8 cellular contexts compared by ENCODE assay signal in the genomic region with DNA sequence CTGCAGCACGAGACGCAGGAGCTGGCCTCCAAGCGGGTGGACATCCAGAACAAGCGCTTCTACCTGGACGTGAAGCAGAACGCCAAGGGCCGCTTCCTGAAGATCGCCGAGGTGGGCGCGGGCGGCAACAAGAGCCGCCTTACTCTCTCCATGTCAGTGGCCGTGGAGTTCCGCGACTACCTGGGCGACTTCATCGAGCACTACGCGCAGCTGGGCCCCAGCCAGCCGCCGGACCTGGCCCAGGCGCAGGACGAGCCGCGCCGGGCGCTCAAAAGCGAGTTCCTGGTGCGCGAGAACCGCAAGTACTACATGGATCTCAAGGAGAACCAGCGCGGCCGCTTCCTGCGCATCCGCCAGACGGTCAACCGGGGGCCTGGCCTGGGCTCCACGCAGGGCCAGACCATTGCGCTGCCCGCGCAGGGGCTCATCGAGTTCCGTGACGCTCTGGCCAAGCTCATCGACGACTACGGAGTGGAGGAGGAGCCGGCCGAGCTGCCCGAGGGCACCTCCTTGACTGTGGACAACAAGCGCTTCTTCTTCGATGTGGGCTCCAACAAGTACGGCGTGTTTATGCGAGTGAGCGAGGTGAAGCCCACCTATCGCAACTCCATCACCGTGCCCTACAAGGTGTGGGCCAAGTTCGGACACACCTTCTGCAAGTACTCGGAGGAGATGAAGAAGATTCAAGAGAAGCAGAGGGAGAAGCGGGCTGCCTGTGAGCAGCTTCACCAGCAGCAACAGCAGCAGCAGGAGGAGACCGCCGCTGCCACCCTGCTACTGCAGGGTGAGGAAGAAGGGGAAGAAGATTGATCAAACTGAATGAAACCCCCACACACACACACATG. TPM values are rescaled to one million over a fixed set of nuclear protein-coding genes. Genes with fewer than 3 reads are reported as not detected.
DNase-seq lines count a peak whose midpoint lies in the region; ATAC-seq, FAIRE-seq and TF ChIP-seq lines count a peak whose summit lies in the region.

No MANE protein-coding gene starts in this region.

- peaks cover 19% of the 10 kb centered on the region for H3K79me2 ChIP-seq in endothelial cell of umbilical vein (ENCODE audit: control insufficient read depth, insufficient read depth, low read length)

- peaks cover 14% of the 10 kb centered on the region for H3K27me3 Mint-ChIP-seq in activated CD8-positive, alpha-beta memory T cell treated with anti-CD3 and anti-CD28 coated beads, Interleukin-2, amount 10 ng/mL, durations not matched to agents 7 days and 5 days

- H3K4me1 Mint-ChIP-seq in activated CD8-positive, alpha-beta memory T cell treated with anti-CD3 and anti-CD28 coated beads, Interleukin-2, amount 10 ng/mL, durations not matched to agents 7 days and 5 days = peaks cover 58% of the 10 kb centered on the region

- TF ChIP-seq POLR2A in endothelial cell of umbilical vein (IDR thresholded peaks at IDR 0.05; ENCODE audit: low read depth, low read length) = no peak

- intact Hi-C loops in endothelial cell of umbilical vein (cut with micrococcal nuclease) = loop anchor here (1.0 kb wide), 2 partner anchors 7 to 30 kb away; no protein-coding TSS in a partner anchor

- peak; percentile 29 for ATAC-seq in HG02840 (IDR thresholded peaks at IDR 0.05; ENCODE audit: low FRiP score, unreplicated experiment)
- peak; percentile 38 for ATAC-seq in activated CD8-positive, alpha-beta memory T cell treated with anti-CD3 and anti-CD28 coated beads, Interleukin-2, amount 10 ng/mL, durations not matched to agents 7 days and 5 days

- H3K36me3 Mint-ChIP-seq in activated CD8-positive, alpha-beta memory T cell treated with anti-CD3 and anti-CD28 coated beads, Interleukin-2, amount 10 ng/mL, durations not matched to agents 7 days and 5 days = peaks cover 7% of the 10 kb centered on the region

- dilution Hi-C loops in endothelial cell of umbilical vein (cut with MboI; ENCODE audit: extremely low pct_ligation_motif_present, low sequenced_read_pairs) = no loop called here

- H3K9ac ChIP-seq in endothelial cell of umbilical vein (replicated peaks; ENCODE audit: extremely low read depth, insufficient read depth, low read length) = peak overlapping the region; percentile 74

- peak; percentile 52 to 53 for DNase-seq in SHP77 (lab: John Stamatoyannopoulos, UW)
- no peak for DNase-seq in SHP77 treated with DMSO at 0.1 percent for 48 hours (lab: John Stamatoyannopoulos, UW)
- DNase-seq in NCI-H2196 (lab: John Stamatoyannopoulos, UW; ENCODE audit: unreplicated experiment) = peak; percentile 28
- peak; percentile 70 for DNase-seq in activated CD8-positive, alpha-beta memory T cell treated with anti-CD3 and anti-CD28 coated beads, Interleukin-2, amount 10 ng/mL, durations not matched to agents 7 days and 5 days
- DNase-seq in endothelial cell of umbilical vein (ENCODE audit: low read depth, low spot score) = peak; percentile 71
- peak; percentile 53 for DNase-seq in midbrain (lab: John Stamatoyannopoulos, UW)
- peak in 36 of 49 donors; percentile 12 to 85 (median 52) for DNase-seq in substantia nigra (lab: John Stamatoyannopoulos, UW)

- POLR2A ChIA-PET in endothelial cell of umbilical vein (lab: Charles Lee) = no interaction called here

- no peaks in the 10 kb centered on the region for H3K36me3 ChIP-seq in endothelial cell of umbilical vein (ENCODE audit: control insufficient read depth in 2 of 2, extremely low read depth in 1 of 2, insufficient read depth in 2 of 2, low read length in 2 of 2)

- H3K4me1 ChIP-seq in endothelial cell of umbilical vein (ENCODE audit: control insufficient read depth, extremely low read depth, insufficient read depth, low read length) = peaks cover 18% of the 10 kb centered on the region

- H3K27ac ChIP-seq in endothelial cell of umbilical vein (ENCODE audit: insufficient read depth, low read depth, low read length) = peak overlapping the region; percentile 49
- peak overlapping the region; percentile 87 for H3K27ac ChIP-seq in substantia nigra (ENCODE audit: low read depth, low read length, poor library complexity, severe bottlenecking)

- peak overlapping the region; percentile 89 for H3K4me2 ChIP-seq in endothelial cell of umbilical vein (ENCODE audit: insufficient read depth, low read length)

- H2AFZ ChIP-seq in endothelial cell of umbilical vein (ENCODE audit: low read depth, low read length) = peak overlapping the region; percentile 90

- H3K9me3 ChIP-seq in endothelial cell of umbilical vein (replicated peaks; ENCODE audit: control insufficient read depth, insufficient read depth, low read length) = no peaks in the 10 kb centered on the region

- no peaks in the 10 kb centered on the region for H3K9me1 ChIP-seq in endothelial cell of umbilical vein (replicated peaks; ENCODE audit: control insufficient read depth, extremely low read depth, insufficient read depth, low read length)

- CTCF ChIA-PET in activated CD8-positive, alpha-beta memory T cell treated with anti-CD3 and anti-CD28 coated beads, Interleukin-2, amount 10 ng/mL, durations not matched to agents 7 days and 5 days (lab: Charles Lee) = interaction anchor here (0.5 to 12.4 kb wide), 9 partner anchors 7 to 595 kb away, joined by 3 to 130 read pairs (median 7); no protein-coding TSS in a partner anchor
- CTCF ChIA-PET in endothelial cell of umbilical vein (lab: Charles Lee) = interaction anchor here (0.7 to 7.6 kb wide), 7 partner anchors 9 to 42 kb away, joined by 3 to 92 read pairs (median 4); no protein-coding TSS in a partner anchor

- peak overlapping the region; percentile 63 to 73 (median 69) for H3K4me3 ChIP-seq in endothelial cell of umbilical vein (replicated peaks in 1 of 3; ENCODE audit: insufficient read depth in 1 of 3, low read depth in 1 of 3, low read length in 3 of 3)

- H3K9me3 Mint-ChIP-seq in activated CD8-positive, alpha-beta memory T cell treated with anti-CD3 and anti-CD28 coated beads, Interleukin-2, amount 10 ng/mL, durations not matched to agents 7 days and 5 days (ENCODE audit: low read depth) = no peaks in the 10 kb centered on the region

- TF ChIP-seq CTCF in endothelial cell of umbilical vein (IDR thresholded peaks at IDR 0.05; ENCODE audit: extremely low read depth in 1 of 2, insufficient read depth in 1 of 2, low read depth in 1 of 2, low read length in 2 of 2) = no peak

- no TSS peak for BruUV-seq in endothelial cell of umbilical vein (replicated peaks; lab: Mats Ljungman, UMichigan)

- H3K27ac Mint-ChIP-seq in activated CD8-positive, alpha-beta memory T cell treated with anti-CD3 and anti-CD28 coated beads, Interleukin-2, amount 10 ng/mL, durations not matched to agents 7 days and 5 days = peak overlapping the region; percentile 95

- peaks cover 6% of the 10 kb centered on the region for H4K20me1 ChIP-seq in endothelial cell of umbilical vein (replicated peaks; ENCODE audit: control insufficient read depth, extremely low read depth, insufficient read depth, low read length)

- no peak for FAIRE-seq in endothelial cell of umbilical vein (lab: Jason Lieb, UNC)

- H3K27me3 ChIP-seq in endothelial cell of umbilical vein (ENCODE audit: control insufficient read depth in 2 of 2, insufficient read depth in 2 of 2, low read length in 2 of 2) = peaks cover 8 to 26% of the 10 kb centered on the region in 2 experiments

- H3K4me3 Mint-ChIP-seq in activated CD8-positive, alpha-beta memory T cell treated with anti-CD3 and anti-CD28 coated beads, Interleukin-2, amount 10 ng/mL, durations not matched to agents 7 days and 5 days = peak overlapping the region; percentile 93

TF ChIP-seq in endothelial cell of umbilical vein, 7 proteins besides CTCF, POLR2A, EP300 and RAD21:
- TF ChIP-seq FOS (IDR thresholded peaks at IDR 0.05; ENCODE audit: borderline replicate concordance, insufficient read depth, low read length) (no peak), MYC (IDR thresholded peaks at IDR 0.05; ENCODE audit: low read depth, low read length) (no peak), POLR2AphosphoS5 (IDR thresholded peaks at IDR 0.05; ENCODE audit: insufficient read depth, low read depth, low read length) (peak; percentile 44)
TF ChIP-seq in endothelial cell of umbilical vein: peak in this region for 1.

RNA-seq across cellular contexts. Expression of a gene that starts 0.7 kb away (rescaled TPM):
- 10 to 100 TPM; 12.3 to 15.4 TPM for total RNA-seq in activated CD8-positive, alpha-beta memory T cell treated with anti-CD3 and anti-CD28 coated beads, Interleukin-2, amount 10 ng/mL, durations not matched to agents 7 days and 5 days
- total RNA-seq in endothelial cell of umbilical vein = 8.1 and 8.2 TPM in 2 replicates
- 1.1 and 1.3 TPM in 2 replicates for polyA plus RNA-seq in endothelial cell of umbilical vein
- polyA plus RNA-seq in endothelial cell of umbilical vein (2011; cell fraction: cytosol; rRNA removed) = 1.2 TPM in 2 replicates
- 1.8 and 2.4 TPM in 2 replicates for polyA plus RNA-seq in endothelial cell of umbilical vein (2011; cell fraction: nucleus; rRNA removed)
- 2.8 and 3.3 TPM in 2 replicates for polyA plus RNA-seq in endothelial cell of umbilical vein (2012)
- polyA minus RNA-seq in endothelial cell of umbilical vein = 3.3 and 4.3 TPM in 2 replicates
- polyA minus RNA-seq in endothelial cell of umbilical vein (2011; cell fraction: cytosol; rRNA and poly(A)+ RNA removed) = 6.6 TPM
- 7.5 and 7.9 TPM in 2 replicates for polyA minus RNA-seq in endothelial cell of umbilical vein (2011; cell fraction: nucleus; rRNA and poly(A)+ RNA removed)

RNA-seq across cellular contexts. Expression of a gene that starts 11.2 kb away (rescaled TPM):
- total RNA-seq in activated CD8-positive, alpha-beta memory T cell treated with anti-CD3 and anti-CD28 coated beads, Interleukin-2, amount 10 ng/mL, durations not matched to agents 7 days and 5 days = 1 to 10 TPM; 2.9 to 3.4 TPM
- total RNA-seq in endothelial cell of umbilical vein = 2.4 and 3.3 TPM in 2 replicates
- polyA plus RNA-seq in endothelial cell of umbilical vein = 0.62 and 0.86 TPM in 2 replicates
- polyA plus RNA-seq in endothelial cell of umbilical vein (2011; cell fraction: cytosol; rRNA removed) = 0.56 and 0.63 TPM in 2 replicates
- 2.4 and 3.3 TPM in 2 replicates for polyA plus RNA-seq in endothelial cell of umbilical vein (2011; cell fraction: nucleus; rRNA removed)
- polyA plus RNA-seq in endothelial cell of umbilical vein (2012) = 1.5 and 1.6 TPM in 2 replicates
- 2.3 and 2.6 TPM in 2 replicates for polyA minus RNA-seq in endothelial cell of umbilical vein
- 0.31 TPM for polyA minus RNA-seq in endothelial cell of umbilical vein (2011; cell fraction: cytosol; rRNA and poly(A)+ RNA removed)
- polyA minus RNA-seq in endothelial cell of umbilical vein (2011; cell fraction: nucleus; rRNA and poly(A)+ RNA removed) = 3.5 and 4.8 TPM in 2 replicates
